In the genomic region with DNA sequence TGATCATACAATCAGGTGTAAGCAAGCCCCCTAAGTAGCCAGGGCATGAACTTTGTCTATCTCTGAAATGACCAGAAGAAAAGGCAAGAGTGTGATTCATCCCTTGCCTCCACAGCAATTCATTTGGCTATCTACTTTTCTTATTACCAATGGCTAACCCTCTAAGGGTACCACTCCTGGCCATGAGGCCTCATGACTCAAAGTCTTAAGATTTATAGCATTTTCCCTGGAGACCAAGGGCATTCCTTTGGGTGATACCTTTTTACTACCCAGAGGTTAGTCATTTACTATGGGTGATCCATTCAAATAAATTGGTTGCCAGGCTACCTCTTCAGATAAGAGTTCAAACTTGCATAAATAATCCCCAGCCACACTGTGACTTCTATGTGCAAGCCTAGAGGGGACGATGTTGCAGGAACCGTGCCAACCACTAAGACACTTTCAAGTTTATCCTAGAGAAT, we compare ENCODE assay signal across 14 cellular contexts. TPM values are rescaled to one million over a fixed set of nuclear protein-coding genes. Genes with fewer than 3 reads are reported as not detected.
DNase-seq lines count a peak whose midpoint lies in the region; ATAC-seq and TF ChIP-seq lines count a peak whose summit lies in the region.
"Had no signal": no experiment of that assay in that cellular context is flagged by ENCODE, and none has a peak within 500 bp of the region (broad histone marks: within the 10 kb centered on the region; RNA-seq: fewer than 3 reads in every experiment).

No MANE protein-coding gene starts in this region.

- DNase-seq in CD14-positive monocyte (ENCODE audit: low spot score) (no peak), HuH-7 (ENCODE audit: low spot score) (peak; percentile 62), breast epithelium (ENCODE audit: low spot score in 2 of 2) (no peak), nephron progenitor cell (no peak), inferior parietal cortex (ENCODE audit: extremely low spot score) (no peak), body of pancreas (no peak)
- no peak for DNase-seq in natural killer cell treated with Interleukin-12 subunit alpha and Interleukin-12 subunit beta and Interleukin-15 and Interleukin-18, amount 100 ng/mL, for 72 hours (ENCODE audit: low spot score)
- DNase-seq: amniotic stem cell; C1 segment of cervical spinal cord; NCI-H1417 treated with DMSO at 0.1 percent for 48 hours; stimulated activated naive CD8-positive, alpha-beta T cell treated with anti-CD3 and anti-CD28 coated beads, Interleukin-15, amount 100 ng/mL, for 72 hours; T-helper 2 cell had no signal

- no peak for ATAC-seq in natural killer cell treated with Interleukin-12 subunit alpha and Interleukin-12 subunit beta and Interleukin-15 and Interleukin-18, amount 100 ng/mL, for 72 hours
- ATAC-seq in GM18511 (IDR thresholded peaks at IDR 0.05; ENCODE audit: unreplicated experiment) (no peak), body of pancreas (no peak)
- ATAC-seq: stimulated activated naive CD8-positive, alpha-beta T cell treated with anti-CD3 and anti-CD28 coated beads, Interleukin-15, amount 100 ng/mL, for 72 hours had no signal

- 43 to 58% methylated on average over 2 of the region's 2 CpGs for WGBS in body of pancreas, 2 donors

- H3K27me3 Mint-ChIP-seq in CD14-positive monocyte (ENCODE audit: low read depth in 3 of 3), result peaks cover 0 to 4% (median 2%) of the 10 kb centered on the region in 3 donors
- H3K27me3 Mint-ChIP-seq in natural killer cell treated with Interleukin-12 subunit alpha and Interleukin-12 subunit beta and Interleukin-15 and Interleukin-18, amount 100 ng/mL, for 72 hours, result no peaks in the 10 kb centered on the region
- peaks cover 78% of the 10 kb centered on the region for H3K27me3 Mint-ChIP-seq in nephron progenitor cell (ENCODE audit: low read depth, poor library complexity)

- H3K4me3 ChIP-seq in breast epithelium (no peak overlapping the region), body of pancreas (no peak overlapping the region)
- H3K4me3 ChIP-seq: neural progenitor cell had no signal

- H3K4me1 Mint-ChIP-seq in CD14-positive monocyte (peaks cover 89% of the 10 kb centered on the region), nephron progenitor cell (peaks cover 20% of the 10 kb centered on the region)
- peaks cover 63 to 64% of the 10 kb centered on the region in 2 donors for H3K4me1 Mint-ChIP-seq in natural killer cell treated with Interleukin-12 subunit alpha and Interleukin-12 subunit beta and Interleukin-15 and Interleukin-18, amount 100 ng/mL, for 72 hours (ENCODE audit: low read depth in 2 of 2)

- peaks cover 8 to 14% of the 10 kb centered on the region in 2 donors for H3K4me1 ChIP-seq in breast epithelium
- H3K4me1 ChIP-seq in body of pancreas, result peaks cover 38% of the 10 kb centered on the region

- H3K27ac Mint-ChIP-seq in CD14-positive monocyte (peak overlapping the region; percentile 87 to 96 (median 92)), nephron progenitor cell (no peak overlapping the region)
- peak overlapping the region; percentile 93 for H3K27ac Mint-ChIP-seq in natural killer cell treated with Interleukin-12 subunit alpha and Interleukin-12 subunit beta and Interleukin-15 and Interleukin-18, amount 100 ng/mL, for 72 hours
- H3K27ac Mint-ChIP-seq: neural progenitor cell; stimulated activated naive CD8-positive, alpha-beta T cell treated with anti-CD3 and anti-CD28 coated beads, Interleukin-15, amount 100 ng/mL, for 72 hours had no signal

- H3K36me3 ChIP-seq in breast epithelium, result no peaks in the 10 kb centered on the region
- H3K36me3 ChIP-seq in body of pancreas (replicated peaks in 1 of 2; ENCODE audit: insufficient read depth in 1 of 2, low read depth in 2 of 2), result no peaks in the 10 kb centered on the region
- H3K36me3 ChIP-seq: neural progenitor cell had no signal

- H3K27ac ChIP-seq in breast epithelium (peak overlapping the region; percentile 28 to 99), body of pancreas (no peak overlapping the region)
- H3K27ac ChIP-seq: neural progenitor cell had no signal

- intact Hi-C loops in CD14-positive monocyte (cut with micrococcal nuclease), result loop anchor here in 1 of 2 donors (5.0 kb wide), 1 partner anchor 35 kb away; no protein-coding TSS in a partner anchor
- intact Hi-C loops in breast epithelium (cut with DNase I; ENCODE audit: low total_unique reads), result no loop called here
- intact Hi-C loops in body of pancreas (cut with DNase I), result no loop called here

- H3K4me3 Mint-ChIP-seq in CD14-positive monocyte (no peak overlapping the region), nephron progenitor cell (no peak overlapping the region)
- H3K4me3 Mint-ChIP-seq in natural killer cell treated with Interleukin-12 subunit alpha and Interleukin-12 subunit beta and Interleukin-15 and Interleukin-18, amount 100 ng/mL, for 72 hours, result peak overlapping the region; percentile 97
- H3K4me3 Mint-ChIP-seq: stimulated activated naive CD8-positive, alpha-beta T cell treated with anti-CD3 and anti-CD28 coated beads, Interleukin-15, amount 100 ng/mL, for 72 hours had no signal

- TF ChIP-seq CTCF in CD14-positive monocyte (IDR thresholded peaks at IDR 0.05) (no peak), breast epithelium (IDR thresholded peaks at IDR 0.05) (no peak), nephron progenitor cell (IDR thresholded peaks at IDR 0.05) (no peak), body of pancreas (IDR thresholded peaks at IDR 0.05) (no peak)

- H3K9me3 Mint-ChIP-seq in CD14-positive monocyte (peaks cover 0 to 1% (median 0%) of the 10 kb centered on the region in 7 donors), nephron progenitor cell (no peaks in the 10 kb centered on the region)
- no peaks in the 10 kb centered on the region for H3K9me3 Mint-ChIP-seq in natural killer cell treated with Interleukin-12 subunit alpha and Interleukin-12 subunit beta and Interleukin-15 and Interleukin-18, amount 100 ng/mL, for 72 hours
- H3K9me3 Mint-ChIP-seq: neural progenitor cell; stimulated activated naive CD8-positive, alpha-beta T cell treated with anti-CD3 and anti-CD28 coated beads, Interleukin-15, amount 100 ng/mL, for 72 hours had no signal

- H3K9me3 ChIP-seq in breast epithelium, result no peaks in the 10 kb centered on the region
- no peaks in the 10 kb centered on the region for H3K9me3 ChIP-seq in body of pancreas

- H3K27me3 ChIP-seq in breast epithelium (no peaks in the 10 kb centered on the region), body of pancreas (no peaks in the 10 kb centered on the region)

- H3K36me3 Mint-ChIP-seq in CD14-positive monocyte (peaks cover 17 to 21% of the 10 kb centered on the region in 2 donors), nephron progenitor cell (ENCODE audit: low read depth) (no peaks in the 10 kb centered on the region)
- H3K36me3 Mint-ChIP-seq in natural killer cell treated with Interleukin-12 subunit alpha and Interleukin-12 subunit beta and Interleukin-15 and Interleukin-18, amount 100 ng/mL, for 72 hours, result peaks cover 11% of the 10 kb centered on the region

- TF ChIP-seq POLR2A in breast epithelium (IDR thresholded peaks at IDR 0.05) (no peak), body of pancreas (IDR thresholded peaks at IDR 0.05) (no peak)

RNA-seq across cellular contexts. Expression of gene LGALS3, which starts 1.5 kb away (rescaled TPM):
- polyA plus RNA-seq in CD14-positive monocyte, result 100 to 1,000 TPM; 788 to 878 TPM
- 100 to 1,000 TPM; 293 to 580 (median 571) TPM for total RNA-seq in breast epithelium
- 100 to 1,000 TPM; 161 to 224 TPM for total RNA-seq in natural killer cell treated with Interleukin-12 subunit alpha and Interleukin-12 subunit beta and Interleukin-15 and Interleukin-18, amount 100 ng/mL, for 72 hours
- total RNA-seq in body of pancreas, result 100 to 1,000 TPM in 1 of 2 donors, 10 to 100 TPM in 1; 53.4 to 145 TPM

Comparison
In these comparisons a context has a peak if more than half of its experiments do, and no peak if none do; other contexts are left out.
1. H3K27ac ChIP-seq: peak in breast epithelium (2 of 2); none in body of pancreas (0 of 4).